Comparison of ENCODE assay signal across 17 cellular contexts in genomic region chr3:42730706-42731420, GRCh38. TPM values are rescaled to one million over a fixed set of nuclear protein-coding genes. Genes with fewer than 3 reads are reported as not detected.
DNase-seq lines count a peak whose midpoint lies in the region; ATAC-seq and TF ChIP-seq lines count a peak whose summit lies in the region.
"Had no signal": no experiment of that assay in that cellular context is flagged by ENCODE, and none has a peak within 500 bp of the region (broad histone marks: within the 10 kb centered on the region; RNA-seq: fewer than 3 reads in every experiment).

No MANE protein-coding gene starts in this region.

- peak overlapping the region; percentile 84 for H2AFZ ChIP-seq in OCI-LY3 (ENCODE audit: low read depth, low read length)

- H3K4me3 ChIP-seq in OCI-LY3 (ENCODE audit: low read length) = no peak overlapping the region
- H3K4me3 ChIP-seq in gastrocnemius medialis = no peak overlapping the region
- H3K4me3 ChIP-seq: K562 had no signal

- H3K9ac ChIP-seq in OCI-LY3 (ENCODE audit: low read length) = no peak overlapping the region

- TF ChIP-seq CTCF in OCI-LY3 (IDR thresholded peaks at IDR 0.05; ENCODE audit: low read depth, low read length) = no peak
- TF ChIP-seq CTCF in gastrocnemius medialis (IDR thresholded peaks at IDR 0.05 in 4 of 5, conservative IDR thresholded peaks at IDR 0.05 in 1 of 5) = no peak

- peaks cover 13% of the 10 kb centered on the region for H3K4me1 ChIP-seq in OCI-LY3 (ENCODE audit: low read length)
- H3K4me1 ChIP-seq in gastrocnemius medialis = peaks cover 30 to 38% of the 10 kb centered on the region in 2 donors
- H3K4me1 ChIP-seq: BE2C had no signal

- in situ Hi-C loops in gastrocnemius medialis (cut with MboI; ENCODE audit: low sequenced_read_pairs in 4 of 4) = loop anchor here in 1 of 4 donors (25.0 kb wide), 1 partner anchor 144 kb away; the partner anchor contains the start of genes SEC22C and SS18L2

- H3K27ac ChIP-seq in OCI-LY3 (ENCODE audit: low read length) (no peak overlapping the region), gastrocnemius medialis (peak overlapping the region; percentile 69 to 91 (median 82))

- peaks cover under 1% of the 10 kb centered on the region; the same call in 1 of the 2 replicates for H3K27me3 ChIP-seq in OCI-LY3 (ENCODE audit: low read depth, low read length)
- H3K27me3 ChIP-seq in gastrocnemius medialis = no peaks in the 10 kb centered on the region
- H3K27me3 ChIP-seq: BE2C had no signal

- H3K4me2 ChIP-seq in OCI-LY3 (ENCODE audit: low read length) = peak overlapping the region; percentile 38

- no peaks in the 10 kb centered on the region for H4K20me1 ChIP-seq in OCI-LY3 (ENCODE audit: insufficient read depth, low read length)

- TF ChIP-seq POLR2A in gastrocnemius medialis (IDR thresholded peaks at IDR 0.05) = no peak

- H3K36me3 ChIP-seq in OCI-LY3 (replicated peaks; ENCODE audit: low read depth, low read length) (no peaks in the 10 kb centered on the region), gastrocnemius medialis (no peaks in the 10 kb centered on the region)
- H3K36me3 ChIP-seq: BE2C had no signal

- no peaks in the 10 kb centered on the region for H3K9me3 ChIP-seq in OCI-LY3 (ENCODE audit: insufficient read depth, low read length)
- no peaks in the 10 kb centered on the region for H3K9me3 ChIP-seq in gastrocnemius medialis
- H3K9me3 ChIP-seq: BE2C had no signal

- DNase-seq in D341Med (ENCODE audit: low spot score) (peak; percentile 15), left lobe of liver (ENCODE audit: low spot score) (peak; percentile 38), gastrocnemius medialis (no peak), T-helper 2 cell (no peak), amniotic stem cell (lab: John Stamatoyannopoulos, UW) (no peak), occipital lobe (lab: John Stamatoyannopoulos, UW) (no peak)
- DNase-seq: BE2C, DND-41, GDM1, NCI-H1436 treated with DMSO at 0.1 percent for 48 hours, NCI-H2081, NCI-H524, RPMI8226 had no signal

- ATAC-seq in left lobe of liver = no peak
- peak in 1 of 2 donors; percentile 16 for ATAC-seq in gastrocnemius medialis
- ATAC-seq: CD8-positive, alpha-beta T cell; K562 had no signal

- intact Hi-C loops in gastrocnemius medialis (cut with DNase I; ENCODE audit: low total_unique reads) = no loop called here

- H3K79me2 ChIP-seq in OCI-LY3 (ENCODE audit: low read length) = no peaks in the 10 kb centered on the region

RNA-seq across cellular contexts. Expression of gene HHATL, which starts 28.3 kb away (rescaled TPM):
- 0.40 TPM for total RNA-seq in left lobe of liver
- 100 to 1,000 TPM in 2 of 4 donors, 10 to 100 TPM in 2; 78.0 to 309 (median 164) TPM for total RNA-seq in gastrocnemius medialis
- not detected for total RNA-seq in occipital lobe
- total RNA-seq: CD8-positive, alpha-beta T cell; K562; OCI-LY7 had no signal

RNA-seq across cellular contexts. Expression of gene CCDC13, which starts 42.2 kb away (rescaled TPM):
- total RNA-seq in left lobe of liver (1.6 TPM), gastrocnemius medialis (1 to 10 TPM in 2 of 4 donors, under 1 TPM in 2; 0.12 to 1.5 (median 1.1) TPM), occipital lobe (3.6 TPM)

RNA-seq across cellular contexts. Expression of gene KLHL40, which starts 45.5 kb away (rescaled TPM):
- total RNA-seq in left lobe of liver (not detected), gastrocnemius medialis (100 to 1,000 TPM; 197 to 682 (median 397) TPM), occipital lobe (not detected)
- total RNA-seq: CD8-positive, alpha-beta T cell; K562; OCI-LY7 had no signal

Comparison
In these comparisons a context has a peak if more than half of its experiments do, and no peak if none do; other contexts are left out.
1. DNase-seq: peak in D341Med (single experiment) and left lobe of liver (single experiment); none in gastrocnemius medialis (0 of 2), T-helper 2 cell (0 of 5), amniotic stem cell (single experiment) and occipital lobe (single experiment).
2. RNA of gene HHATL, which starts 28.3 kb away (total RNA-seq): 78.0 to 309 TPM in gastrocnemius medialis; 0.40 TPM in left lobe of liver (single experiment) and not detected in occipital lobe (single experiment); every median in the first group is over 10 times any median in the second.
3. RNA of gene KLHL40, which starts 45.5 kb away (total RNA-seq): 197 to 682 TPM in gastrocnemius medialis; not detected in left lobe of liver (single experiment) and not detected in occipital lobe (single experiment); every median in the first group is over 100 times any median in the second.